Comparison of ENCODE assay signal across 8 cellular contexts in genomic region chr1:220908757-220909156, GRCh38. TPM values are rescaled to one million over a fixed set of nuclear protein-coding genes. Genes with fewer than 3 reads are reported as not detected.
A peak's percentile ranks its signal among the peaks of the same experiment; 100 is the strongest.
DNase-seq lines count a peak whose midpoint lies in the region; ATAC-seq, FAIRE-seq and TF ChIP-seq lines count a peak whose summit lies in the region.

No MANE protein-coding gene starts in this region.

- peak; percentile 26 for FAIRE-seq in RCC 7860 (lab: Jason Lieb, UNC)

- no peak overlapping the region for H3K4me3 Mint-ChIP-seq in glutamatergic neuron (ENCODE audit: unreplicated experiment)
- H3K4me3 Mint-ChIP-seq in activated naive CD4-positive, alpha-beta T cell treated with anti-CD3 and anti-CD28 coated beads, Interleukin-2, amount 10 ng/mL, durations not matched to agents 7 days and 5 days, result no peak overlapping the region

- no peaks in the 10 kb centered on the region for H3K9me3 Mint-ChIP-seq in glutamatergic neuron (ENCODE audit: unreplicated experiment)
- no peaks in the 10 kb centered on the region for H3K9me3 Mint-ChIP-seq in activated naive CD4-positive, alpha-beta T cell treated with anti-CD3 and anti-CD28 coated beads, Interleukin-2, amount 10 ng/mL, durations not matched to agents 7 days and 5 days

- peak; percentile 72 for ATAC-seq in GM19372 (IDR thresholded peaks at IDR 0.05; ENCODE audit: low read depth, unreplicated experiment)
- no peak for ATAC-seq in HG03571 (IDR thresholded peaks at IDR 0.05; ENCODE audit: unreplicated experiment)
- no peak for ATAC-seq in HG03280 (IDR thresholded peaks at IDR 0.05; ENCODE audit: unreplicated experiment)

- H3K27me3 Mint-ChIP-seq in glutamatergic neuron (ENCODE audit: unreplicated experiment), result peaks cover 1% of the 10 kb centered on the region
- no peaks in the 10 kb centered on the region for H3K27me3 Mint-ChIP-seq in activated naive CD4-positive, alpha-beta T cell treated with anti-CD3 and anti-CD28 coated beads, Interleukin-2, amount 10 ng/mL, durations not matched to agents 7 days and 5 days

- CTCF ChIA-PET in activated naive CD4-positive, alpha-beta T cell treated with anti-CD3 and anti-CD28 coated beads, Interleukin-2, amount 10 ng/mL, durations not matched to agents 7 days and 5 days (lab: Charles Lee), result interaction anchor here (0.7 to 1.3 kb wide), 2 partner anchors 45 to 295 kb away, joined by 3 to 4 read pairs; no protein-coding TSS in a partner anchor

- peaks cover 3% of the 10 kb centered on the region for H3K4me1 Mint-ChIP-seq in glutamatergic neuron (ENCODE audit: low read depth, unreplicated experiment)
- H3K4me1 Mint-ChIP-seq in activated naive CD4-positive, alpha-beta T cell treated with anti-CD3 and anti-CD28 coated beads, Interleukin-2, amount 10 ng/mL, durations not matched to agents 7 days and 5 days, result no peaks in the 10 kb centered on the region

- H3K27ac Mint-ChIP-seq in glutamatergic neuron (ENCODE audit: unreplicated experiment), result no peak overlapping the region
- no peak overlapping the region for H3K27ac Mint-ChIP-seq in activated naive CD4-positive, alpha-beta T cell treated with anti-CD3 and anti-CD28 coated beads, Interleukin-2, amount 10 ng/mL, durations not matched to agents 7 days and 5 days

- DNase-seq in AG08396 (ENCODE audit: low spot score) (peak; percentile 35), RCC 7860 (ENCODE audit: low spot score) (no peak), glutamatergic neuron (no peak), cortex of kidney (lab: John Stamatoyannopoulos, UW) (no peak)
- no peak for DNase-seq in activated naive CD4-positive, alpha-beta T cell treated with anti-CD3 and anti-CD28 coated beads, Interleukin-2, amount 10 ng/mL, durations not matched to agents 7 days and 5 days

- no peaks in the 10 kb centered on the region for H3K36me3 Mint-ChIP-seq in glutamatergic neuron (ENCODE audit: unreplicated experiment)
- no peaks in the 10 kb centered on the region for H3K36me3 Mint-ChIP-seq in activated naive CD4-positive, alpha-beta T cell treated with anti-CD3 and anti-CD28 coated beads, Interleukin-2, amount 10 ng/mL, durations not matched to agents 7 days and 5 days

- peak; percentile 36 for TF ChIP-seq CTCF in glutamatergic neuron (IDR thresholded peaks at IDR 0.05; ENCODE audit: partially characterized antibody, unreplicated experiment)

RNA-seq across cellular contexts. Expression of gene HLX, which starts 29.5 kb away (rescaled TPM):
- 0.56 TPM for total RNA-seq in glutamatergic neuron (ENCODE audit: unreplicated experiment)
